1 cellular context compared by ENCODE assay signal in the genomic region with DNA sequence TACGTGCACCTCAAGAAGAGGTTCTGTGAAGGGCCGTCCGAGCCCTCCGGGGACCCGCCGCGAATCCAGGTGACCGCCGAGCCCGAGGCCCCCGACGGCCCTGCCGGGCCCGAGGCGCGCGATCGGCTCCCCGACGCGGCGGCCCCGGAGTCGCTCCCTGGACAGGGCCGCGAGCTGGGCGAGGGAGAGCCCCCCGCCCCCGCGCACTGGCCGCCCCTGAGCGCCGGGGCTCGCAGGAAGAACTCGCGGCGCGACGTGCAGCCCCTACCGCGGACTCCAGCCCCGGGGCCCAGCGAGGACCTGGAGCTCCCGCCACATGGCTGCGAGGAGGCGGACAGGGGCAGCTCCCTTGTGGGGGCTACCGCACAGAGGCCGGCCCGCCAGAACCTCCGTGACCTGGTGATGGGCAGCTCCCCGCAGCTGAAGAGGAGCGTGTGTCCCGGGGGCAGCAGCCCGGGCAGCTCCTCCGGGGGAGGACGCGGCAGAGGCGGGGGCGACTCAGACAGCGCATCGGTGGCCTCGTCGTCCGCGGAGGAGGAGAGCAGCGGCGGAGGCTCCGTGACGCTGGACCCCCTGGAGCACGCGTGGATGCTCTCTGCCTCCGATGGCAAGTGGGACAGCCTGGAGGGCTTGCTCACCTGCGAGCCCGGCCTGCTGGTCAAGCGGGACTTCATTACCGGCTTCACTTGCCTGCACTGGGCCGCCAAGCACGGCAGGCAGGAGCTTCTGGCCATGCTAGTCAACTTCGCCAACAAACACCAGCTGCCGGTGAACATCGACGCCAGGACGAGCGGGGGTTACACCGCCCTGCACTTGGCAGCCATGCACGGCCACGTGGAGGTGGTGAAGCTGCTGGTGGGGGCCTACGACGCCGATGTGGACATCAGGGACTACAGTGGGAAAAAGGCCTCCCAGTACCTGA.
TF ChIP-seq lines count a peak whose summit lies in the region.

No MANE protein-coding gene starts in this region.

TF ChIP-seq in HepG2, 621 proteins besides CTCF, POLR2A, EP300 and RAD21 (continued from another document and continues in another):
- 0 out of 2 replicates have a peak, but pooled peaks have one; percentile 46 for TF ChIP-seq HMGXB3 (CRISPR knock-in tag; IDR thresholded peaks at IDR 0.05; ENCODE audit: borderline replicate concordance)
- TF ChIP-seq ARHGAP35 (CRISPR knock-in tag; IDR thresholded peaks at IDR 0.05; ENCODE audit: borderline replicate concordance): peak; percentile 85
- no peak for TF ChIP-seq ZNF335 (CRISPR knock-in tag; IDR thresholded peaks at IDR 0.05)
- no peak for TF ChIP-seq ZNF138 (CRISPR knock-in tag; IDR thresholded peaks at IDR 0.05; ENCODE audit: low read depth)
- peak; percentile 87 for TF ChIP-seq ZNF18 (CRISPR knock-in tag; IDR thresholded peaks at IDR 0.05; ENCODE audit: insufficient replicate concordance)
- no peak for TF ChIP-seq FOXJ3 (CRISPR knock-in tag; IDR thresholded peaks at IDR 0.05; ENCODE audit: borderline replicate concordance)
- no peak for TF ChIP-seq MAFK (conservative IDR thresholded peaks at IDR 0.05 in 1 of 2, IDR thresholded peaks at IDR 0.05 in 1 of 2; ENCODE audit: low read length in 2 of 2)
- no peak for TF ChIP-seq ZNF180 (CRISPR knock-in tag; IDR thresholded peaks at IDR 0.05; ENCODE audit: borderline replicate concordance, low read depth)
- TF ChIP-seq CAMTA2 (CRISPR knock-in tag; IDR thresholded peaks at IDR 0.05; ENCODE audit: borderline replicate concordance): peak; percentile 54; the same call in 1 of the 2 replicates
- 0 out of 2 replicates have a peak, but pooled peaks have one; percentile 75 for TF ChIP-seq ZNF615 (CRISPR knock-in tag; IDR thresholded peaks at IDR 0.05; ENCODE audit: borderline replicate concordance)
- TF ChIP-seq NFRKB (IDR thresholded peaks at IDR 0.05): no peak
- TF ChIP-seq SMARCE1 (IDR thresholded peaks at IDR 0.05; ENCODE audit: borderline replicate concordance): no peak
- no peak for TF ChIP-seq ETS1 (CRISPR knock-in tag; IDR thresholded peaks at IDR 0.05)
- TF ChIP-seq CHCHD3 (CRISPR knock-in tag; IDR thresholded peaks at IDR 0.05): peak; percentile 72; the same call in 1 of the 2 replicates
- peak; percentile 91; the same call in 1 of the 2 replicates for TF ChIP-seq SNAI1 (CRISPR knock-in tag; IDR thresholded peaks at IDR 0.05; ENCODE audit: borderline replicate concordance)
- TF ChIP-seq ZSCAN20 (CRISPR knock-in tag; IDR thresholded peaks at IDR 0.05; ENCODE audit: borderline replicate concordance): no peak
- TF ChIP-seq ZNF557 (CRISPR knock-in tag; IDR thresholded peaks at IDR 0.05): 0 out of 2 replicates have a peak, but pooled peaks have one; percentile 64
- TF ChIP-seq ZNF343 (CRISPR knock-in tag; IDR thresholded peaks at IDR 0.05): peak; percentile 97
- TF ChIP-seq, protein P1, sequence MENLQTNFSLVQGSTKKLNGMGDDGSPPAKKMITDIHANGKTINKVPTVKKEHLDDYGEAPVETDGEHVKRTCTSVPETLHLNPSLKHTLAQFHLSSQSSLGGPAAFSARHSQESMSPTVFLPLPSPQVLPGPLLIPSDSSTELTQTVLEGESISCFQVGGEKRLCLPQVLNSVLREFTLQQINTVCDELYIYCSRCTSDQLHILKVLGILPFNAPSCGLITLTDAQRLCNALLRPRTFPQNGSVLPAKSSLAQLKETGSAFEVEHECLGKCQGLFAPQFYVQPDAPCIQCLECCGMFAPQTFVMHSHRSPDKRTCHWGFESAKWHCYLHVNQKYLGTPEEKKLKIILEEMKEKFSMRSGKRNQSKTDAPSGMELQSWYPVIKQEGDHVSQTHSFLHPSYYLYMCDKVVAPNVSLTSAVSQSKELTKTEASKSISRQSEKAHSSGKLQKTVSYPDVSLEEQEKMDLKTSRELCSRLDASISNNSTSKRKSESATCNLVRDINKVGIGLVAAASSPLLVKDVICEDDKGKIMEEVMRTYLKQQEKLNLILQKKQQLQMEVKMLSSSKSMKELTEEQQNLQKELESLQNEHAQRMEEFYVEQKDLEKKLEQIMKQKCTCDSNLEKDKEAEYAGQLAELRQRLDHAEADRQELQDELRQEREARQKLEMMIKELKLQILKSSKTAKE (CRISPR knock-in tag; IDR thresholded peaks at IDR 0.05; ENCODE audit: borderline replicate concordance): peak; percentile 57; the same call in 1 of the 2 replicates
- peak; percentile 46 for TF ChIP-seq ZNF143 (CRISPR knock-in tag; IDR thresholded peaks at IDR 0.05)
- 0 out of 2 replicates have a peak, but pooled peaks have one; percentile 62 for TF ChIP-seq NCOA1 (CRISPR knock-in tag; IDR thresholded peaks at IDR 0.05)
- no peak for TF ChIP-seq SRSF4 (IDR thresholded peaks at IDR 0.05; ENCODE audit: low read depth, low read length, poor library complexity, severe bottlenecking)
- no peak for TF ChIP-seq ZNF580 (CRISPR knock-in tag; IDR thresholded peaks at IDR 0.05; ENCODE audit: borderline replicate concordance, low read depth)
- TF ChIP-seq HBP1 (CRISPR knock-in tag; IDR thresholded peaks at IDR 0.05; ENCODE audit: low read depth): 0 out of 2 replicates have a peak, but pooled peaks have one; percentile 29
- no peak for TF ChIP-seq ZFP36 (IDR thresholded peaks at IDR 0.05; ENCODE audit: borderline replicate concordance, low read depth, low read length, partially characterized antibody)
- 0 out of 2 replicates have a peak, but pooled peaks have one; percentile 11 for TF ChIP-seq YEATS2 (CRISPR knock-in tag; IDR thresholded peaks at IDR 0.05; ENCODE audit: borderline replicate concordance)
- peak; percentile 73; the same call in 1 of the 2 replicates for TF ChIP-seq MXD4 (CRISPR knock-in tag; IDR thresholded peaks at IDR 0.05)
- TF ChIP-seq HDAC2 (CRISPR knock-in tag; IDR thresholded peaks at IDR 0.05): peak; percentile 20; the same call in 1 of the 2 replicates
- peak; percentile 85; the same call in 1 of the 2 replicates for TF ChIP-seq REXO4 (CRISPR knock-in tag; IDR thresholded peaks at IDR 0.05; ENCODE audit: borderline replicate concordance)
- TF ChIP-seq ZNF10 (CRISPR knock-in tag; IDR thresholded peaks at IDR 0.05; ENCODE audit: borderline replicate concordance, low read depth): no peak
- TF ChIP-seq KAT7 (CRISPR knock-in tag; IDR thresholded peaks at IDR 0.05; ENCODE audit: borderline replicate concordance): no peak; the same call in 1 of the 2 replicates
- 0 out of 2 replicates have a peak, but pooled peaks have one; percentile 61 for TF ChIP-seq ZNF441 (CRISPR knock-in tag; IDR thresholded peaks at IDR 0.05; ENCODE audit: borderline replicate concordance)
- TF ChIP-seq EZH2 (conservative IDR thresholded peaks at IDR 0.05; ENCODE audit: low read depth, low read length): no peak
- no peak for TF ChIP-seq ZBED4 (CRISPR knock-in tag; IDR thresholded peaks at IDR 0.05; ENCODE audit: borderline replicate concordance)
- peak; percentile 27; the same call in 1 of the 2 replicates for TF ChIP-seq ZNF747 (CRISPR knock-in tag; IDR thresholded peaks at IDR 0.05; ENCODE audit: borderline replicate concordance)
- peak; percentile 79 for TF ChIP-seq CBFB (CRISPR knock-in tag; IDR thresholded peaks at IDR 0.05)
